In the genomic region with DNA sequence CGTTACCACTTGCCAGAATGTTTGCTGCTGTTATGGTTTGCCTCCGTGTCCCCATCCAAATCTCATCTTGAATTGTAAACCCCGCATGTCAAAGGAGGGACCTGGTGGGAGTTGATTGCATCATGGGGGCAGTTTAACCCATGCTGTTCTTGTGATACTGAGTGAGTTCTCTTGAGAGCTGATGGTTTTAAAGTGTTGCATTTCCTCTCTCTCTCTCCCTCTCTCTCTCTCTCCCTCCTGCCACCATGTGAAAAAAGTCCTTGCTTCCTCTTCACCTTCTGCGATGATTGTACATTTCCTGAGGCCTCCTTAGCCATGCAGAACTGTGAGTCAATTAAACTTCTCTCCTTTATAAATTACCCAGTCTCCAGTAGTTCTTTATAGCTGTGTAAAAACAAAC, we compare ENCODE assay signal across 19 cellular contexts. TPM values are rescaled to one million over a fixed set of nuclear protein-coding genes. Genes with fewer than 3 reads are reported as not detected.
DNase-seq lines count a peak whose midpoint lies in the region; ATAC-seq and TF ChIP-seq lines count a peak whose summit lies in the region.
"Had no signal": no experiment of that assay in that cellular context is flagged by ENCODE, and none has a peak within 500 bp of the region (broad histone marks: within the 10 kb centered on the region; RNA-seq: fewer than 3 reads in every experiment).

No MANE protein-coding gene starts in this region.

- H3K4me3 ChIP-seq in Loucy (ENCODE audit: low read length, poor library complexity, severe bottlenecking) (no peak overlapping the region), endodermal cell (ENCODE audit: low read length) (no peak overlapping the region), neural progenitor cell (no peak overlapping the region)
- H3K4me3 ChIP-seq: SK-N-MC had no signal

- H2AFZ ChIP-seq in H9 (ENCODE audit: low read length) (peak overlapping the region; percentile 87), Loucy (ENCODE audit: low read length) (peak overlapping the region; percentile 54), neural progenitor cell (replicated peaks) (peak overlapping the region; percentile 84)

- H2AK5ac ChIP-seq in H9 (ENCODE audit: insufficient read length, low read length), result no peak overlapping the region

- H3K9me3 ChIP-seq in H9 (ENCODE audit: control insufficient read depth, low read depth, low read length), result no peaks in the 10 kb centered on the region
- no peaks in the 10 kb centered on the region for H3K9me3 ChIP-seq in Loucy (ENCODE audit: insufficient read depth, low read depth, low read length)
- no peaks in the 10 kb centered on the region for H3K9me3 ChIP-seq in endodermal cell (ENCODE audit: control insufficient read depth, low read length)
- no peaks in the 10 kb centered on the region for H3K9me3 ChIP-seq in neural progenitor cell (ENCODE audit: low read depth)
- H3K9me3 ChIP-seq: Caco-2 had no signal

- no peaks in the 10 kb centered on the region for H3K9me2 ChIP-seq in Loucy (replicated peaks; ENCODE audit: low read depth, low read length)

- H3K4me3 Mint-ChIP-seq in H9, result no peak overlapping the region; a peak in 1 of 5 replicates
- no peak overlapping the region for H3K4me3 Mint-ChIP-seq in endodermal cell
- H3K4me3 Mint-ChIP-seq in neural progenitor cell, result no peak overlapping the region
- H3K4me3 Mint-ChIP-seq: CD8-positive, alpha-beta T cell had no signal

- no peaks in the 10 kb centered on the region for H3K27me3 Mint-ChIP-seq in H9 (ENCODE audit: low read depth)
- no peaks in the 10 kb centered on the region for H3K27me3 Mint-ChIP-seq in endodermal cell (ENCODE audit: insufficient read depth)
- H3K27me3 Mint-ChIP-seq in neural progenitor cell (ENCODE audit: insufficient read depth, low read depth), result no peaks in the 10 kb centered on the region

- H3K36me3 ChIP-seq in Loucy (ENCODE audit: insufficient read depth, low read length) (no peaks in the 10 kb centered on the region), endodermal cell (ENCODE audit: control insufficient read depth, insufficient read depth, low read length) (no peaks in the 10 kb centered on the region), neural progenitor cell (no peaks in the 10 kb centered on the region)

- no peaks in the 10 kb centered on the region for H3K79me1 ChIP-seq in H9 (ENCODE audit: insufficient read depth, low read depth, low read length, poor library complexity, severe bottlenecking)

- no peaks in the 10 kb centered on the region for H4K20me1 ChIP-seq in H9 (ENCODE audit: control insufficient read depth, insufficient read depth, insufficient read length)
- H4K20me1 ChIP-seq in Loucy (ENCODE audit: insufficient read depth, low read length, poor library complexity, severe bottlenecking), result no peaks in the 10 kb centered on the region
- no peaks in the 10 kb centered on the region for H4K20me1 ChIP-seq in neural progenitor cell (ENCODE audit: low read depth)

- H3F3A ChIP-seq in Loucy (ENCODE audit: low read depth) (no peaks in the 10 kb centered on the region), neural progenitor cell (ENCODE audit: low read depth) (no peaks in the 10 kb centered on the region)

- no peak overlapping the region for H2BK120ac ChIP-seq in H9 (ENCODE audit: low read depth, low read length, poor library complexity, severe bottlenecking)

- H3K27me3 ChIP-seq in H9 (ENCODE audit: insufficient read depth, low read length) (no peaks in the 10 kb centered on the region), Loucy (ENCODE audit: insufficient read depth, low read length, poor library complexity, severe bottlenecking) (no peaks in the 10 kb centered on the region), endodermal cell (ENCODE audit: control insufficient read depth, insufficient read depth, low read length, poor library complexity, severe bottlenecking) (no peaks in the 10 kb centered on the region), neural progenitor cell (no peaks in the 10 kb centered on the region)

- H3K4me1 ChIP-seq in H9 (ENCODE audit: insufficient read depth, low read length) (no peaks in the 10 kb centered on the region), Loucy (ENCODE audit: insufficient read depth, low read length, poor library complexity, severe bottlenecking) (peaks cover 10% of the 10 kb centered on the region), endodermal cell (ENCODE audit: control insufficient read depth, insufficient read depth, low read length) (no peaks in the 10 kb centered on the region), neural progenitor cell (no peaks in the 10 kb centered on the region)
- H3K4me1 ChIP-seq: Caco-2 had no signal

- H4K91ac ChIP-seq in H9 (ENCODE audit: insufficient read length, low read depth, low read length), result no peak overlapping the region

- no peak overlapping the region for H2BK12ac ChIP-seq in H9 (ENCODE audit: insufficient read length, low read depth, low read length)

- H3K9ac ChIP-seq in H9 (ENCODE audit: extremely low read depth, insufficient read length, low read length) (no peak overlapping the region), Loucy (ENCODE audit: low read depth, low read length, poor library complexity, severe bottlenecking) (no peak overlapping the region), endodermal cell (ENCODE audit: extremely low read depth, low read length, poor library complexity, severe bottlenecking) (no peak overlapping the region), neural progenitor cell (no peak overlapping the region)

- H3T11ph ChIP-seq in H9 (ENCODE audit: low read length), result no peak overlapping the region

- no peak overlapping the region for H2BK5ac ChIP-seq in H9 (ENCODE audit: insufficient read length, low read length)

- H3K9me3 Mint-ChIP-seq in H9 (peaks cover 0 to 6% of the 10 kb centered on the region in 2 experiments; a peak in 2 of 5 replicates), endodermal cell (no peaks in the 10 kb centered on the region), neural progenitor cell (no peaks in the 10 kb centered on the region)
- H3K9me3 Mint-ChIP-seq: CD8-positive, alpha-beta T cell had no signal

- H4K5ac ChIP-seq in H9 (ENCODE audit: insufficient read length, low read depth, low read length), result no peak overlapping the region

- no peak overlapping the region for H3K56ac ChIP-seq in H9 (ENCODE audit: insufficient read length, low read depth, low read length)

- DNase-seq in H9, result no peak
- peak; percentile 46 for DNase-seq in endodermal cell
- DNase-seq in neural progenitor cell (ENCODE audit: low spot score), result no peak
- DNase-seq in stimulated activated CD4-positive, alpha-beta T cell treated with anti-CD3 and anti-CD28 coated beads, Interleukin-4, amount 100 ng/mL, for 1 hour, result no peak
- no peak for DNase-seq in T-helper 1 cell
- DNase-seq: Caco-2; CD8-positive, alpha-beta T cell; MM.1S; NCI-H2029 treated with DMSO at 0.1 percent for 48 hours; NCI-H2227 treated with DMSO at 0.1 percent for 48 hours; NCI-H526 treated with DMSO at 0.1 percent for 48 hours; SIG-M5 had no signal

- H3K14ac ChIP-seq in H9 (ENCODE audit: insufficient read depth, low read length), result no peak overlapping the region

- H3K4ac ChIP-seq in H9 (ENCODE audit: low read depth, low read length), result no peak overlapping the region

- no peaks in the 10 kb centered on the region for H3K23me2 ChIP-seq in H9 (ENCODE audit: insufficient read length, low read depth, low read length, poor library complexity, severe bottlenecking)

- no peak overlapping the region for H2BK20ac ChIP-seq in H9 (ENCODE audit: low read depth, low read length, poor library complexity, severe bottlenecking)

- no CpG with 5 or more reads among the region's 4 CpGs for WGBS in H9 (ENCODE audit: extremely low coverage, insufficient read length, low lambda C conversion rate)
- 58% methylated on average over 4 of the region's 4 CpGs; no CpG with 5 or more reads in 1 of the 2 experiments for WGBS in endodermal cell (ENCODE audit: insufficient coverage in 1 of 2, insufficient read length in 1 of 2), 2 experiments

- no peak overlapping the region for H4K8ac ChIP-seq in H9 (replicated peaks; ENCODE audit: insufficient read length, low read depth, low read length)

- peaks cover 12 to 13% of the 10 kb centered on the region in 2 experiments for H3K4me1 Mint-ChIP-seq in H9
- peaks cover 4% of the 10 kb centered on the region for H3K4me1 Mint-ChIP-seq in endodermal cell
- no peaks in the 10 kb centered on the region for H3K4me1 Mint-ChIP-seq in neural progenitor cell

- no peak overlapping the region for H3K4me2 ChIP-seq in H9 (ENCODE audit: insufficient read depth, insufficient read length, low read length)
- peak overlapping the region; percentile 43 for H3K4me2 ChIP-seq in Loucy (ENCODE audit: low read depth, low read length, poor library complexity, severe bottlenecking)
- H3K4me2 ChIP-seq in neural progenitor cell, result no peak overlapping the region

- H3K79me2 ChIP-seq in H9 (ENCODE audit: insufficient read depth, low read length), result no peaks in the 10 kb centered on the region
- no peaks in the 10 kb centered on the region for H3K79me2 ChIP-seq in Loucy (ENCODE audit: insufficient read depth, low read length)
- no peaks in the 10 kb centered on the region for H3K79me2 ChIP-seq in neural progenitor cell (ENCODE audit: low read depth)

- no peak overlapping the region for H3K18ac ChIP-seq in H9 (ENCODE audit: insufficient read length, low read depth, low read length)

- no peak overlapping the region for H2BK15ac ChIP-seq in H9 (ENCODE audit: low read depth, low read length)

- TF ChIP-seq CTCF in H9 (conservative IDR thresholded peaks at IDR 0.05) (no peak), Loucy (conservative IDR thresholded peaks at IDR 0.05; ENCODE audit: low read length) (no peak), endodermal cell (conservative IDR thresholded peaks at IDR 0.05) (no peak), neural progenitor cell (IDR thresholded peaks at IDR 0.05) (no peak)

- ATAC-seq in GM18868 (IDR thresholded peaks at IDR 0.05; ENCODE audit: unreplicated experiment), result no peak
- ATAC-seq: CD8-positive, alpha-beta T cell had no signal

- H3K23ac ChIP-seq in H9 (ENCODE audit: insufficient read length, low read depth, low read length), result no peak overlapping the region

- H3K36me3 Mint-ChIP-seq in H9 (ENCODE audit: insufficient read depth in 1 of 3, low read depth in 3 of 3), result no peaks in the 10 kb centered on the region; a peak in 3 of 7 replicates
- no peaks in the 10 kb centered on the region for H3K36me3 Mint-ChIP-seq in endodermal cell (ENCODE audit: low read depth)
- no peaks in the 10 kb centered on the region for H3K36me3 Mint-ChIP-seq in neural progenitor cell
- H3K36me3 Mint-ChIP-seq: CD8-positive, alpha-beta T cell had no signal

- H3K27ac Mint-ChIP-seq in H9 (peak overlapping the region in 2 of 3 experiments; percentile 25 to 38; a peak in 3 of 7 replicates), endodermal cell (no peak overlapping the region), neural progenitor cell (no peak overlapping the region)
- H3K27ac Mint-ChIP-seq: CD8-positive, alpha-beta T cell had no signal

- H3K27ac ChIP-seq in H9 (ENCODE audit: insufficient read length, low read depth, low read length) (no peak overlapping the region), endodermal cell (ENCODE audit: low read depth, low read length) (no peak overlapping the region), neural progenitor cell (no peak overlapping the region)
- H3K27ac ChIP-seq: C4-2B, HL-60, SK-N-MC had no signal

RNA-seq across cellular contexts. Expression of a gene that starts 44.4 kb away (rescaled TPM):
- total RNA-seq in H9 (2021), result not detected in 2 replicates
- total RNA-seq in endodermal cell, result not detected
- not detected for polyA plus RNA-seq in endodermal cell (2013, experiment 1 of 2)
- polyA plus RNA-seq in endodermal cell (2013, experiment 2 of 2), result not detected
- total RNA-seq in neural progenitor cell (ENCODE audit: low replicate concordance), result not detected in 2 replicates
- total RNA-seq: A673; Caco-2; CD8-positive, alpha-beta T cell; NCI-H460 had no signal

RNA-seq across cellular contexts. Expression of a gene that starts 45.3 kb away (rescaled TPM):
- total RNA-seq in H9 (2021), result not detected in 2 replicates
- not detected for total RNA-seq in endodermal cell
- polyA plus RNA-seq in endodermal cell (2013, experiment 1 of 2), result not detected
- polyA plus RNA-seq in endodermal cell (2013, experiment 2 of 2), result not detected
- total RNA-seq in neural progenitor cell (ENCODE audit: low replicate concordance), result not detected in 2 replicates
- total RNA-seq: A673; Caco-2; CD8-positive, alpha-beta T cell had no signal

Comparison
In these comparisons a context has a peak if more than half of its experiments do, and no peak if none do; other contexts are left out.
1. H3K27ac Mint-ChIP-seq: peak in H9 (2 of 3); none in endodermal cell (single experiment) and neural progenitor cell (single experiment).
2. Peak in every context shown above with its lines, with median percentiles within 50 percentile points of each other: H2AFZ ChIP-seq.